Comparison of ENCODE assay signal across 21 cellular contexts in the genomic region with DNA sequence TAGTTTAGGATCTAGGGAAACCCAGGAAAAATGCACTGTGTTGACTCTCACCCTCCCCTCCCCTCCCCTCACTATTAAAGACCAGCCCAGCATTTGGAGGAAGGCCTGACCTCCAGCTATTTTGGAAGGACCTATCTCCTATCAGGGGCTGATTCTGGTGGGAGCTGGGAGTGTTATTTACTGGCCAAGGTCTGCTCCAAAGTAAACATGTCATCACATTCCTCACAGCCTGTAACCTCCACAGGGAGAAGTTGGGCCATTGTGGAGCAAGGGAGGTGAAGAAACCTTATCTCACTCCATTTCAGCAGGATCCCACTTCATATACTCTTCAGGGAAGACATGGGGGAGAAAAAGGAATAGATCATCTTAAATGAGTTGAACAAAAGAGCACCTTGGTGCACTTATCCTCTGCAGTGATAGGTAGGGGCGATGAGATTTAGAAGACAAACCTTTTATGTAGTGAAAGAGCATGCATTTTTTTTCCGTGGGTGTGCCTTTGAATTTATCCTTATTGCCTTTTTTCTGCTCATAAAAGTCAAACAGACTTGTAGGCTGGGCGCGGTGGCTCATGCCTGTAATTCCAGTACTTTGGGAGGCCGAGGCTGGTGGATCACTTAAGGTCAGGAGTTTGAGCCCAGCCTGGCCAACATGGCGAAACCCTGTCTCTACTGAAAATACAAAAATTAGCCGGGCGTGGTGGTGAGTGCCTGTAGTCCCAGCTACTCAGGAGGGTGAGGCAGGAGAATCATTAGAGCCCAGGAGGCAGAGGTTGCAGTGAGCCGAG. TPM values are rescaled to one million over a fixed set of nuclear protein-coding genes. Genes with fewer than 3 reads are reported as not detected.
DNase-seq lines count a peak whose midpoint lies in the region; ATAC-seq, FAIRE-seq and TF ChIP-seq lines count a peak whose summit lies in the region.
"Had no signal": no experiment of that assay in that cellular context is flagged by ENCODE, and none has a peak within 500 bp of the region (broad histone marks: within the 10 kb centered on the region; RNA-seq: fewer than 3 reads in every experiment).

No MANE protein-coding gene starts in this region.

- dilution Hi-C loops in IMR-90 (cut with HindIII; ENCODE audit: low sequenced_read_pairs, unreplicated experiment) = no loop called here

- intact Hi-C loops in IMR-90 (cut with micrococcal nuclease) = no loop called here
- intact Hi-C loops in HepG2 (cut with micrococcal nuclease; ENCODE audit: unreplicated experiment) = loop anchor here (2.0 kb wide), 1 partner anchor 44 kb away; no protein-coding TSS in a partner anchor
- intact Hi-C loops in sciatic nerve (cut with DNase I) = no loop called here

- H3K4me1 Mint-ChIP-seq in astrocyte (ENCODE audit: low read depth, unreplicated experiment) = peaks cover 5% of the 10 kb centered on the region
- H3K4me1 Mint-ChIP-seq: activated naive CD4-positive, alpha-beta T cell treated with anti-CD3 and anti-CD28 coated beads, Interleukin-2, amount 50 U/mL, for 24 hours; CD4-positive, CD25-positive, alpha-beta regulatory T cell; stimulated activated memory B cell treated with anti-CD40 and anti-IgM and Interleukin-4, amounts not matched to agents 10 μg/mL and 1 μg/mL and 100 μg/mL, for 72 hours had no signal

- peak in 1 of 2 experiments; percentile 87; a peak in 3 of 4 replicates for TF ChIP-seq EP300 in HepG2 (IDR thresholded peaks at IDR 0.05; ENCODE audit: low read depth in 2 of 2, low read length in 2 of 2)
- TF ChIP-seq EP300 in HepG2 (CRISPR knock-in tag; IDR thresholded peaks at IDR 0.05; ENCODE audit: borderline replicate concordance) = peak; percentile 59; the same call in 1 of the 2 replicates

- H3K4me2 ChIP-seq in IMR-90 (ENCODE audit: low read depth, low read length) (no peak overlapping the region), astrocyte (ENCODE audit: low read length) (no peak overlapping the region), HepG2 (ENCODE audit: low read depth, low read length) (peak overlapping the region; percentile 62)

- POLR2A ChIA-PET in IMR-90 (lab: Charles Lee; ENCODE audit: unreplicated experiment) = no interaction called here
- POLR2A ChIA-PET in HepG2 (lab: Yijun Ruan, JAX) = interaction anchor here (0.8 to 1.9 kb wide), 4 partner anchors 9 to 109 kb away, joined by 3 to 6 read pairs (median 4); partner anchors contain the start of gene FLNB

- no peaks in the 10 kb centered on the region for H4K20me1 ChIP-seq in IMR-90 (ENCODE audit: insufficient read depth, low read length)
- no peaks in the 10 kb centered on the region for H4K20me1 ChIP-seq in astrocyte (ENCODE audit: insufficient read depth, low read length)
- H4K20me1 ChIP-seq in HepG2 (ENCODE audit: insufficient read depth, low read length) = no peaks in the 10 kb centered on the region

- 0 out of 2 replicates have a peak overlapping the region, but pooled peaks have one; percentile 59 for H3K14ac ChIP-seq in IMR-90 (replicated peaks; ENCODE audit: low read depth, low read length)

- no peak overlapping the region for H3K18ac ChIP-seq in IMR-90 (ENCODE audit: low read depth, low read length)

- FAIRE-seq in astrocyte (lab: Jason Lieb, UNC) (no peak), HepG2 (lab: Jason Lieb, UNC) (peak; percentile 97), frontal cortex (lab: Jason Lieb, UNC) (no peak)
- FAIRE-seq: G401.6 had no signal

- H3K27me3 ChIP-seq in IMR-90 (ENCODE audit: control insufficient read depth, insufficient read depth, low read length) (no peaks in the 10 kb centered on the region), astrocyte (ENCODE audit: insufficient read depth, low read length) (no peaks in the 10 kb centered on the region), HepG2 (ENCODE audit: control insufficient read depth in 1 of 2, insufficient read depth in 2 of 2, low read length in 2 of 2) (no peaks in the 10 kb centered on the region)
- H3K27me3 ChIP-seq: gastrocnemius medialis had no signal

- H3K23ac ChIP-seq in IMR-90 (ENCODE audit: low read depth, low read length) = no peak overlapping the region

- ATAC-seq in IMR-90 (ENCODE audit: low read depth) = no peak; the same call in 1 of the 2 replicates
- ATAC-seq in HepG2 = peak; percentile 99
- ATAC-seq in sciatic nerve = peak; percentile 10
- ATAC-seq: esophagus mucosa; gastrocnemius medialis; Panc1; stimulated activated memory B cell treated with anti-CD40 and anti-IgM and Interleukin-4, amounts not matched to agents 10 μg/mL and 1 μg/mL and 100 μg/mL, for 72 hours had no signal

- no peak overlapping the region for H3K4ac ChIP-seq in IMR-90 (ENCODE audit: low read depth, low read length)

- in situ Hi-C loops in IMR-90 (cut with MboI; ENCODE audit: low sequenced_read_pairs) = no loop called here
- in situ Hi-C loops in HepG2 (cut with HindIII; ENCODE audit: extremely low pct_ligation_motif_present, low pct_unique_long_range_greater_than_20kb) = no loop called here

- H3K27me3 Mint-ChIP-seq in astrocyte (ENCODE audit: low read depth, unreplicated experiment) = peaks cover 2% of the 10 kb centered on the region
- H3K27me3 Mint-ChIP-seq: activated naive CD4-positive, alpha-beta T cell treated with anti-CD3 and anti-CD28 coated beads, Interleukin-2, amount 50 U/mL, for 24 hours; stimulated activated memory B cell treated with anti-CD40 and anti-IgM and Interleukin-4, amounts not matched to agents 10 μg/mL and 1 μg/mL and 100 μg/mL, for 72 hours had no signal

- H3K4me1 ChIP-seq in IMR-90 (ENCODE audit: control insufficient read depth, insufficient read depth, low read length) (no peaks in the 10 kb centered on the region), astrocyte (ENCODE audit: insufficient read depth, low read length) (no peaks in the 10 kb centered on the region), HepG2 (ENCODE audit: insufficient read depth, low read length) (peaks cover 54% of the 10 kb centered on the region)
- H3K4me1 ChIP-seq: gastrocnemius medialis had no signal

- H3K56ac ChIP-seq in IMR-90 (ENCODE audit: extremely low read depth, insufficient read depth, low read length) = no peak overlapping the region

- peak overlapping the region; percentile 5 for H2AK9ac ChIP-seq in IMR-90 (replicated peaks; ENCODE audit: low read depth, low read length, poor library complexity)

- H2AFZ ChIP-seq in IMR-90 (replicated peaks; ENCODE audit: low read length, poor library complexity) (peak overlapping the region; percentile 67), astrocyte (ENCODE audit: low read depth, low read length) (no peak overlapping the region), HepG2 (ENCODE audit: low read length) (no peak overlapping the region)

- no peak overlapping the region for H3K4me3 ChIP-seq in IMR-90 (ENCODE audit: insufficient read depth, low read depth, low read length)
- H3K4me3 ChIP-seq in astrocyte (ENCODE audit: insufficient read depth, low read depth, low read length) = no peak overlapping the region
- peak overlapping the region in 2 of 3 experiments; percentile 22 to 36; a peak in 3 of 6 replicates for H3K4me3 ChIP-seq in HepG2 (replicated peaks in 1 of 3; ENCODE audit: insufficient read depth in 1 of 3, low read depth in 2 of 3, low read length in 3 of 3)
- H3K4me3 ChIP-seq: gastrocnemius medialis, skin epidermis had no signal

- no peaks in the 10 kb centered on the region for H3K9me3 ChIP-seq in IMR-90 (ENCODE audit: control insufficient read depth, insufficient read depth, low read length)
- H3K9me3 ChIP-seq in astrocyte (ENCODE audit: insufficient read depth, low read depth, low read length) = no peaks in the 10 kb centered on the region
- no peaks in the 10 kb centered on the region for H3K9me3 ChIP-seq in HepG2 (ENCODE audit: low read length)
- H3K9me3 ChIP-seq: gastrocnemius medialis had no signal

- CTCF ChIA-PET in IMR-90 (lab: Yijun Ruan, JAX) = no interaction called here
- CTCF ChIA-PET in HepG2 (lab: Yijun Ruan, JAX; ENCODE audit: low intra/inter-chr PET ratio, low total read pairs) = no interaction called here

- 0 out of 2 replicates have a peak, but pooled peaks cover 5% of the 10 kb centered on the region for H3K9me1 ChIP-seq in IMR-90 (ENCODE audit: insufficient read depth, low read length)

- H3K4me3 Mint-ChIP-seq in astrocyte (ENCODE audit: unreplicated experiment) = peak overlapping the region; percentile 43
- H3K4me3 Mint-ChIP-seq: activated naive CD4-positive, alpha-beta T cell treated with anti-CD3 and anti-CD28 coated beads, Interleukin-2, amount 50 U/mL, for 24 hours; stimulated activated memory B cell treated with anti-CD40 and anti-IgM and Interleukin-4, amounts not matched to agents 10 μg/mL and 1 μg/mL and 100 μg/mL, for 72 hours had no signal

- no peak overlapping the region for H4K5ac ChIP-seq in IMR-90 (ENCODE audit: low read depth, low read length)

- H3K36me3 Mint-ChIP-seq in astrocyte (ENCODE audit: low read depth, unreplicated experiment) = no peaks in the 10 kb centered on the region
- H3K36me3 Mint-ChIP-seq: activated naive CD4-positive, alpha-beta T cell treated with anti-CD3 and anti-CD28 coated beads, Interleukin-2, amount 50 U/mL, for 24 hours; CD4-positive, CD25-positive, alpha-beta regulatory T cell; stimulated activated memory B cell treated with anti-CD40 and anti-IgM and Interleukin-4, amounts not matched to agents 10 μg/mL and 1 μg/mL and 100 μg/mL, for 72 hours had no signal

- 93% methylated on average over 7 of the region's 9 CpGs; no CpG with 5 or more reads in 1 of the 2 experiments for WGBS in IMR-90 (ENCODE audit: extremely low coverage in 2 of 2, insufficient read length in 1 of 2), 2 experiments
- WGBS in HepG2 (ENCODE audit: low lambda C conversion rate) = 21% methylated on average over 9 of the region's 9 CpGs

- TF ChIP-seq RAD21 in IMR-90 (IDR thresholded peaks at IDR 0.05; ENCODE audit: low read length) (no peak), HepG2 (CRISPR knock-in tag; IDR thresholded peaks at IDR 0.05) (no peak)

- H3K9me3 Mint-ChIP-seq in astrocyte (ENCODE audit: unreplicated experiment) = no peaks in the 10 kb centered on the region
- H3K9me3 Mint-ChIP-seq: activated naive CD4-positive, alpha-beta T cell treated with anti-CD3 and anti-CD28 coated beads, Interleukin-2, amount 50 U/mL, for 24 hours; CD4-positive, CD25-positive, alpha-beta regulatory T cell; stimulated activated memory B cell treated with anti-CD40 and anti-IgM and Interleukin-4, amounts not matched to agents 10 μg/mL and 1 μg/mL and 100 μg/mL, for 72 hours had no signal

- H4K91ac ChIP-seq in IMR-90 (ENCODE audit: insufficient read depth, low read depth, low read length) = no peak overlapping the region

- no peak overlapping the region; the same call in 1 of the 2 replicates for H2BK20ac ChIP-seq in IMR-90 (ENCODE audit: low read depth, low read length)

- TF ChIP-seq CTCF in IMR-90 (conservative IDR thresholded peaks at IDR 0.05; ENCODE audit: low read depth, low read length) (no peak), astrocyte (IDR thresholded peaks at IDR 0.05; ENCODE audit: insufficient read depth, low read depth, low read length) (no peak), HepG2 (CRISPR knock-in tag; IDR thresholded peaks at IDR 0.05) (no peak)

- DNase-seq in IMR-90 = no peak
- no peak for DNase-seq in astrocyte (ENCODE audit: low read depth)
- peak; percentile 96 for DNase-seq in HepG2 (ENCODE audit: low spot score)
- DNase-seq in sciatic nerve (ENCODE audit: low spot score) = no peak
- DNase-seq in effector CD4-positive, alpha-beta T cell = no peak
- DNase-seq in GM03348 (ENCODE audit: low spot score) = no peak
- no peak for DNase-seq in frontal cortex (ENCODE audit: low spot score in 2 of 2)
- DNase-seq: aorta; CD4-positive, CD25-positive, alpha-beta regulatory T cell; DMS153; gastrocnemius medialis; NCI-H1105; NCI-H2029 treated with DMSO at 0.1 percent for 48 hours; NCI-H446 treated with DMSO at 0.1 percent for 48 hours; T-helper 2 cell had no signal

- H4K8ac ChIP-seq in IMR-90 (ENCODE audit: low read depth in 2 of 2, low read length in 2 of 2) = no peak overlapping the region

- no peak overlapping the region for H3K27ac Mint-ChIP-seq in astrocyte (ENCODE audit: unreplicated experiment)
- H3K27ac Mint-ChIP-seq: activated naive CD4-positive, alpha-beta T cell treated with anti-CD3 and anti-CD28 coated beads, Interleukin-2, amount 50 U/mL, for 24 hours; CD4-positive, CD25-positive, alpha-beta regulatory T cell; stimulated activated memory B cell treated with anti-CD40 and anti-IgM and Interleukin-4, amounts not matched to agents 10 μg/mL and 1 μg/mL and 100 μg/mL, for 72 hours had no signal

- no peak overlapping the region for H3K27ac ChIP-seq in IMR-90 (ENCODE audit: insufficient read depth, low read length)
- no peak overlapping the region for H3K27ac ChIP-seq in astrocyte (ENCODE audit: low read depth, low read length)
- H3K27ac ChIP-seq in HepG2 (ENCODE audit: extremely low read length, insufficient read depth, low read length) = peak overlapping the region; percentile 70
- H3K27ac ChIP-seq: gastrocnemius medialis, skin epidermis had no signal

- peak overlapping the region; percentile 34; the same call in 1 of the 2 replicates for H2BK120ac ChIP-seq in IMR-90 (ENCODE audit: low read depth, low read length)

- H2AK5ac ChIP-seq in IMR-90 (ENCODE audit: low read depth, low read length) = no peak overlapping the region; the same call in 1 of the 2 replicates

- no peak for TF ChIP-seq POLR2A in IMR-90 (IDR thresholded peaks at IDR 0.05; ENCODE audit: low read depth, low read length)
- no peak for TF ChIP-seq POLR2A in HepG2 (IDR thresholded peaks at IDR 0.05; ENCODE audit: insufficient read depth in 1 of 2, low read depth in 2 of 2, low read length in 2 of 2)

- H3K36me3 ChIP-seq in IMR-90 (ENCODE audit: control insufficient read depth, insufficient read depth, low read length) (no peaks in the 10 kb centered on the region), astrocyte (ENCODE audit: insufficient read depth, low read length) (no peaks in the 10 kb centered on the region), HepG2 (replicated peaks in 1 of 2; ENCODE audit: control insufficient read depth in 1 of 2, insufficient read depth in 2 of 2, low read length in 2 of 2) (no peaks in the 10 kb centered on the region)
- H3K36me3 ChIP-seq: gastrocnemius medialis had no signal

- peak overlapping the region; percentile 79; the same call in 2 of the 3 replicates for H2BK15ac ChIP-seq in IMR-90 (ENCODE audit: low read depth, low read length)

- H3K79me2 ChIP-seq in astrocyte (ENCODE audit: insufficient read depth, low read length) = no peaks in the 10 kb centered on the region
- H3K79me2 ChIP-seq in HepG2 (ENCODE audit: insufficient read depth, low read length) = no peaks in the 10 kb centered on the region

- H3K9ac ChIP-seq in IMR-90 (ENCODE audit: low read depth, low read length) (no peak overlapping the region), astrocyte (ENCODE audit: low read length) (no peak overlapping the region), HepG2 (ENCODE audit: insufficient read depth, low read depth, low read length) (peak overlapping the region; percentile 2; the same call in 1 of the 2 replicates)

- no peaks in the 10 kb centered on the region for H3K79me1 ChIP-seq in IMR-90 (ENCODE audit: low read depth in 1 of 2, low read length in 2 of 2)

- H2BK5ac ChIP-seq in IMR-90 (ENCODE audit: low read depth, low read length, poor library complexity, severe bottlenecking) = no peak overlapping the region

- BruUV-seq in IMR-90 (replicated peaks; lab: Mats Ljungman, UMichigan) (no TSS peak), HepG2 (replicated peaks; lab: Mats Ljungman, UMichigan) (no TSS peak)

RNA-seq across cellular contexts. Expression of gene FLNB, which starts 15.6 kb away (rescaled TPM):
- total RNA-seq in IMR-90 (2012; rRNA removed) (124 and 136 TPM in 2 replicates), astrocyte (434 and 521 TPM in 2 replicates), HepG2 (2016; rRNA removed; fragmentation: Illumina TruSeq; extraction: Trizol) (48.8 and 130 TPM in 2 replicates), sciatic nerve (514 TPM), frontal cortex (16.3 TPM)
- polyA plus RNA-seq in IMR-90 (2012; rRNA removed) (78.0 and 81.4 TPM in 2 replicates), HepG2 (2011; rRNA removed) (106 and 126 TPM in 2 replicates)
- polyA plus RNA-seq in IMR-90 (2012; cell fraction: cytosol; rRNA removed) = 22.2 and 37.9 TPM in 2 replicates
- 338 and 411 TPM in 2 replicates for polyA plus RNA-seq in IMR-90 (2012; cell fraction: nucleus; rRNA removed; ENCODE audit: low replicate concordance)
- total RNA-seq in HepG2 (2016; cell fraction: cytosol; rRNA removed; fragmentation: Illumina TruSeq; extraction: Trizol; ENCODE audit: low read depth) = 13.1 and 13.3 TPM in 2 replicates
- 39.2 and 136 TPM in 2 replicates for total RNA-seq in HepG2 (2016; cell fraction: insoluble cytoplasmic fraction; rRNA removed; fragmentation: Illumina TruSeq; extraction: Trizol)
- total RNA-seq in HepG2 (2016; cell fraction: membrane; rRNA removed; fragmentation: Illumina TruSeq; extraction: Trizol) = 18.9 and 22.5 TPM in 2 replicates
- 211 and 228 TPM in 2 replicates for total RNA-seq in HepG2 (2016; cell fraction: nucleus; rRNA removed; fragmentation: Illumina TruSeq; extraction: Trizol)
- polyA plus RNA-seq in HepG2 (2011; cell fraction: cytosol; rRNA removed) = 92.4 and 98.4 TPM in 2 replicates
- 739 and 796 TPM in 2 replicates for polyA plus RNA-seq in HepG2 (2011; cell fraction: nucleus; rRNA removed)
- 198 and 216 TPM in 2 replicates for polyA plus RNA-seq in HepG2 (2012)
- 8.9 and 9.6 TPM in 2 replicates for polyA plus RNA-seq in HepG2 (2016; cell fraction: cytosol; fragmentation: Illumina TruSeq; extraction: Trizol; ENCODE audit: low read depth)
- 41.9 and 44.7 TPM in 2 replicates for polyA plus RNA-seq in HepG2 (2016; cell fraction: insoluble cytoplasmic fraction; fragmentation: Illumina TruSeq; extraction: Trizol; ENCODE audit: low read depth)
- 15.4 and 16.3 TPM in 2 replicates for polyA plus RNA-seq in HepG2 (2016; cell fraction: membrane; fragmentation: Illumina TruSeq; extraction: Trizol; ENCODE audit: low read depth)
- polyA plus RNA-seq in HepG2 (2016; cell fraction: nucleus; fragmentation: Illumina TruSeq; extraction: Trizol; ENCODE audit: insufficient read depth, low read depth) = 270 and 279 TPM in 2 replicates
- polyA minus RNA-seq in HepG2 (2011; rRNA and poly(A)+ RNA removed; ENCODE audit: low replicate concordance) = 277 and 558 TPM in 2 replicates
- 259 and 274 TPM in 2 replicates for polyA minus RNA-seq in HepG2 (2011; cell fraction: cytosol; rRNA and poly(A)+ RNA removed)
- polyA minus RNA-seq in HepG2 (2011; cell fraction: nucleus; rRNA and poly(A)+ RNA removed) = 831 and 1,056 TPM in 2 replicates

Comparison
In these comparisons a context has a peak if more than half of its experiments do, and no peak if none do; other contexts are left out.
1. H3K4me3 ChIP-seq: peak in HepG2 (2 of 3); none in IMR-90 (single experiment) and astrocyte (single experiment).